Comparison of ENCODE assay signal across 21 cellular contexts in the genomic region with DNA sequence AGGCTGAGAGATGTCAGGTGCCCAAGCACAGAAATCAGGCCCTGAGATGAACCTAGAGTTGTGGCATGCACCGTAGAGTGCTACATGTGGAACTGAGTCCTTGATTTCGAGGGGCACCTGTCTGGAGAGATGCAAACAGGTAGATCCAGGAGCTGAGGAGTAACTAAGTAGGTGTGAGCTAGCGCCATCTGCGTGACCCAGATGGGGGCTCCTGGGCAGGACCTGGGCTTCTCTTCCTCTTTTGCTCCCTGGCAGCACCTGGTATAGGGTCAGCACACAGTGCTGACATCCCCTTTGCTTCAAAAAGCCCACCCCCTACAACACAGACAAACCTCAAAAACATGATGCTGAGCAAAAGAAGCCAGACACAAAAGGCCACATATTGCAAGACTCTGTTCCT.
DNase-seq lines count a peak whose midpoint lies in the region; ATAC-seq, FAIRE-seq and TF ChIP-seq lines count a peak whose summit lies in the region.
"Had no signal": no experiment of that assay in that cellular context is flagged by ENCODE, and none has a peak within 500 bp of the region (broad histone marks: within the 10 kb centered on the region; RNA-seq: fewer than 3 reads in every experiment).

No MANE protein-coding gene starts in this region.

- no peak overlapping the region for H3K9ac ChIP-seq in smooth muscle cell (ENCODE audit: low read depth)

- H3K4me2 ChIP-seq in A549 (peak overlapping the region; percentile 75), DOHH2 (ENCODE audit: low read length) (peak overlapping the region; percentile 97), PC-9 (peak overlapping the region; percentile 55), smooth muscle cell (no peak overlapping the region)

- H3K9me3 ChIP-seq in A549 = peaks cover under 1% of the 10 kb centered on the region; the same call in 1 of the 3 replicates
- no peaks in the 10 kb centered on the region for H3K9me3 ChIP-seq in DOHH2 (ENCODE audit: control insufficient read depth, insufficient read depth, low read length)
- H3K9me3 ChIP-seq in PC-9 (ENCODE audit: insufficient read depth, low read depth) = no peaks in the 10 kb centered on the region
- no peaks in the 10 kb centered on the region for H3K9me3 ChIP-seq in right cardiac atrium (ENCODE audit: control insufficient read depth, low read length)
- H3K9me3 ChIP-seq in smooth muscle cell (replicated peaks; ENCODE audit: low read depth) = no peaks in the 10 kb centered on the region
- H3K9me3 ChIP-seq: esophagus muscularis mucosa, gastrocnemius medialis, upper lobe of right lung had no signal

- no peak overlapping the region for H2AFZ ChIP-seq in PC-9
- no peak overlapping the region for H2AFZ ChIP-seq in smooth muscle cell (ENCODE audit: low read depth)

- H3F3A ChIP-seq in DOHH2 (ENCODE audit: control insufficient read depth, insufficient read depth) (no peaks in the 10 kb centered on the region), PC-9 (ENCODE audit: insufficient read depth, low read depth) (peaks cover 31% of the 10 kb centered on the region), smooth muscle cell (ENCODE audit: low read depth) (no peaks in the 10 kb centered on the region)

- ATAC-seq in A549 (no peak), right cardiac atrium (no peak), HG03280 (IDR thresholded peaks at IDR 0.05; ENCODE audit: unreplicated experiment) (no peak)
- ATAC-seq: activated CD8-positive, alpha-beta memory T cell treated with anti-CD3 and anti-CD28 coated beads, Interleukin-2, amount 10 ng/mL, durations not matched to agents 7 days and 5 days had no signal

- no peak overlapping the region for H3K4me3 ChIP-seq in A549
- no peak overlapping the region for H3K4me3 ChIP-seq in DOHH2 (ENCODE audit: low read length)
- H3K4me3 ChIP-seq in PC-9 = no peak overlapping the region
- H3K4me3 ChIP-seq in right cardiac atrium (ENCODE audit: low read length) = no peak overlapping the region
- no peak overlapping the region for H3K4me3 ChIP-seq in smooth muscle cell
- H3K4me3 ChIP-seq: esophagus muscularis mucosa, gastrocnemius medialis, upper lobe of right lung had no signal

- TF ChIP-seq POLR2A in A549 (IDR thresholded peaks at IDR 0.05; ENCODE audit: low read length) = no peak

- intact Hi-C loops in PC-9 (cut with micrococcal nuclease; ENCODE audit: unreplicated experiment) = loop anchor here (5.0 kb wide), 1 partner anchor 43 kb away; no protein-coding TSS in a partner anchor
- intact Hi-C loops in right cardiac atrium (cut with DNase I) = no loop called here

- no peak for FAIRE-seq in A549 (lab: Jason Lieb, UNC)
- FAIRE-seq: GM18507 had no signal

- H4K20me1 ChIP-seq in DOHH2 (ENCODE audit: control insufficient read depth, insufficient read depth, low read depth, low read length) (no peaks in the 10 kb centered on the region), PC-9 (ENCODE audit: insufficient read depth) (no peaks in the 10 kb centered on the region), smooth muscle cell (ENCODE audit: low read depth) (no peaks in the 10 kb centered on the region)

- POLR2A ChIA-PET in A549 (lab: Yijun Ruan, JAX) (no interaction called here), PC-9 (lab: Charles Lee; ENCODE audit: unreplicated experiment) (no interaction called here)

- no peaks in the 10 kb centered on the region for H3K36me3 ChIP-seq in DOHH2 (ENCODE audit: control insufficient read depth, low read length)
- H3K36me3 ChIP-seq in PC-9 (ENCODE audit: low read depth) = no peaks in the 10 kb centered on the region
- H3K36me3 ChIP-seq in smooth muscle cell (ENCODE audit: low read depth) = no peaks in the 10 kb centered on the region
- H3K36me3 ChIP-seq: esophagus muscularis mucosa, gastrocnemius medialis, upper lobe of right lung had no signal

- no peak overlapping the region for H3K4me3 Mint-ChIP-seq in T-helper 2 cell treated with Interferon-gamma antibody and Interleukin-4, amounts not matched to agents 5 μg/mL and 100 μg/mL, for 36 hours
- H3K4me3 Mint-ChIP-seq: activated CD8-positive, alpha-beta memory T cell treated with anti-CD3 and anti-CD28 coated beads, Interleukin-2, amount 10 ng/mL, durations not matched to agents 7 days and 5 days; activated naive CD8-positive, alpha-beta T cell treated with anti-CD3 and anti-CD28 coated beads for 36 hours; CD4-positive, alpha-beta T cell had no signal

- CTCF ChIA-PET in A549 (lab: Yijun Ruan, JAX) (interaction anchor here (0.9 to 2.9 kb wide), 4 partner anchors 10 to 154 kb away, joined by 3 to 11 read pairs (median 4); no protein-coding TSS in a partner anchor), PC-9 (lab: Charles Lee) (interaction anchor here (0.6 kb wide), 1 partner anchor 8 kb away, joined by 4 read pairs; no protein-coding TSS in a partner anchor)

- H3K9me2 ChIP-seq in DOHH2 (replicated peaks; ENCODE audit: control insufficient read depth, low read length) (no peaks in the 10 kb centered on the region), PC-9 (ENCODE audit: insufficient read depth) (no peaks in the 10 kb centered on the region)

- WGBS in A549 (ENCODE audit: missing lambda C conversion rate) = 96% methylated on average over 4 of the region's 4 CpGs
- 90% methylated on average over 4 of the region's 4 CpGs for WGBS in right cardiac atrium
- WGBS in smooth muscle cell (ENCODE audit: low lambda C conversion rate) = 91% methylated on average over 4 of the region's 4 CpGs

- H3K4me1 Mint-ChIP-seq in T-helper 2 cell treated with Interferon-gamma antibody and Interleukin-4, amounts not matched to agents 5 μg/mL and 100 μg/mL, for 36 hours (ENCODE audit: low read depth) = peaks cover 7% of the 10 kb centered on the region

- no peaks in the 10 kb centered on the region for H3K36me3 Mint-ChIP-seq in T-helper 2 cell treated with Interferon-gamma antibody and Interleukin-4, amounts not matched to agents 5 μg/mL and 100 μg/mL, for 36 hours (ENCODE audit: low read depth)
- H3K36me3 Mint-ChIP-seq: activated CD8-positive, alpha-beta memory T cell treated with anti-CD3 and anti-CD28 coated beads, Interleukin-2, amount 10 ng/mL, durations not matched to agents 7 days and 5 days; activated naive CD8-positive, alpha-beta T cell treated with anti-CD3 and anti-CD28 coated beads for 36 hours had no signal

- DNase-seq in A549 (ENCODE audit: low read depth in 1 of 2, low spot score in 1 of 2) (no peak), PC-9 (no peak), right cardiac atrium (no peak), smooth muscle cell (lab: John Stamatoyannopoulos, UW; ENCODE audit: unreplicated experiment) (no peak)
- no peak for DNase-seq in T-helper 2 cell treated with Interferon-gamma antibody and Interleukin-4, amounts not matched to agents 5 μg/mL and 100 μg/mL, for 36 hours (ENCODE audit: low spot score)
- DNase-seq: activated CD8-positive, alpha-beta memory T cell treated with anti-CD3 and anti-CD28 coated beads, Interleukin-2, amount 10 ng/mL, durations not matched to agents 7 days and 5 days; activated naive CD8-positive, alpha-beta T cell treated with anti-CD3 and anti-CD28 coated beads for 36 hours; CD4-positive, alpha-beta T cell; DMS 273 treated with DMSO at 0.1 percent for 48 hours; effector memory CD4-positive, alpha-beta T cell; H7; MM.1S; naive thymus-derived CD4-positive, alpha-beta T cell; retina; stimulated activated CD4-positive, alpha-beta T cell treated with anti-CD3 and anti-CD28 coated beads, Interleukin-12 subunit alpha, Interleukin-12 subunit beta, amount 100 ng/mL, for 4 hours; upper lobe of right lung had no signal

- H3K27ac Mint-ChIP-seq in T-helper 2 cell treated with Interferon-gamma antibody and Interleukin-4, amounts not matched to agents 5 μg/mL and 100 μg/mL, for 36 hours = no peak overlapping the region
- H3K27ac Mint-ChIP-seq: activated CD8-positive, alpha-beta memory T cell treated with anti-CD3 and anti-CD28 coated beads, Interleukin-2, amount 10 ng/mL, durations not matched to agents 7 days and 5 days; activated naive CD8-positive, alpha-beta T cell treated with anti-CD3 and anti-CD28 coated beads for 36 hours; CD4-positive, alpha-beta T cell had no signal

- no peaks in the 10 kb centered on the region for H3K27me3 ChIP-seq in DOHH2 (ENCODE audit: control insufficient read depth, low read length)
- no peaks in the 10 kb centered on the region for H3K27me3 ChIP-seq in PC-9 (ENCODE audit: insufficient read depth, low read depth)
- no peaks in the 10 kb centered on the region for H3K27me3 ChIP-seq in right cardiac atrium (ENCODE audit: control insufficient read depth, insufficient read depth)
- no peaks in the 10 kb centered on the region for H3K27me3 ChIP-seq in smooth muscle cell (ENCODE audit: low read depth)
- H3K27me3 ChIP-seq: esophagus muscularis mucosa, gastrocnemius medialis, upper lobe of right lung had no signal

- H3K79me2 ChIP-seq in DOHH2 (ENCODE audit: control insufficient read depth, low read length) (no peaks in the 10 kb centered on the region), PC-9 (ENCODE audit: low read depth) (peaks cover 42% of the 10 kb centered on the region), smooth muscle cell (ENCODE audit: low read depth) (peaks cover 10% of the 10 kb centered on the region)

- no peak for TF ChIP-seq EP300 in A549 (IDR thresholded peaks at IDR 0.05)

- no peaks in the 10 kb centered on the region for H3K27me3 Mint-ChIP-seq in T-helper 2 cell treated with Interferon-gamma antibody and Interleukin-4, amounts not matched to agents 5 μg/mL and 100 μg/mL, for 36 hours (ENCODE audit: low read depth)
- H3K27me3 Mint-ChIP-seq: activated CD8-positive, alpha-beta memory T cell treated with anti-CD3 and anti-CD28 coated beads, Interleukin-2, amount 10 ng/mL, durations not matched to agents 7 days and 5 days; activated naive CD8-positive, alpha-beta T cell treated with anti-CD3 and anti-CD28 coated beads for 36 hours; CD4-positive, alpha-beta T cell; naive thymus-derived CD4-positive, alpha-beta T cell had no signal

- no peak for TF ChIP-seq RAD21 in A549 (conservative IDR thresholded peaks at IDR 0.05 in 1 of 2, IDR thresholded peaks at IDR 0.05 in 1 of 2)

- H3K9me3 Mint-ChIP-seq in T-helper 2 cell treated with Interferon-gamma antibody and Interleukin-4, amounts not matched to agents 5 μg/mL and 100 μg/mL, for 36 hours = no peaks in the 10 kb centered on the region
- H3K9me3 Mint-ChIP-seq: activated naive CD8-positive, alpha-beta T cell treated with anti-CD3 and anti-CD28 coated beads for 36 hours; CD4-positive, alpha-beta T cell had no signal

- H3K4me1 ChIP-seq in A549 (peaks cover 74% of the 10 kb centered on the region), DOHH2 (ENCODE audit: control insufficient read depth, low read length) (peaks cover 32% of the 10 kb centered on the region), PC-9 (replicated peaks; ENCODE audit: insufficient read depth) (peaks cover 60% of the 10 kb centered on the region), right cardiac atrium (ENCODE audit: control insufficient read depth, insufficient read depth, low read length) (peaks cover 35% of the 10 kb centered on the region), smooth muscle cell (ENCODE audit: low read depth) (no peaks in the 10 kb centered on the region)

- no TSS peak for BruUV-seq in PC-9 (replicated peaks; lab: Mats Ljungman, UMichigan)

- H3K27ac ChIP-seq in A549 (peak overlapping the region; percentile 81 to 89), DOHH2 (ENCODE audit: low read depth, low read length) (no peak overlapping the region), PC-9 (no peak overlapping the region), right cardiac atrium (ENCODE audit: low read length) (peak overlapping the region; percentile 12), smooth muscle cell (ENCODE audit: low read depth) (no peak overlapping the region)
- H3K27ac ChIP-seq: esophagus muscularis mucosa, upper lobe of right lung had no signal

- TF ChIP-seq CTCF in A549 (IDR thresholded peaks at IDR 0.05) (no peak), DOHH2 (IDR thresholded peaks at IDR 0.05; ENCODE audit: low read depth, low read length, poor library complexity, severe bottlenecking) (no peak), PC-9 (conservative IDR thresholded peaks at IDR 0.05) (no peak), smooth muscle cell (IDR thresholded peaks at IDR 0.05; ENCODE audit: borderline replicate concordance, insufficient read depth, poor library complexity, severe bottlenecking) (no peak)

Comparison
In these comparisons a context has a peak if more than half of its experiments do, and no peak if none do; other contexts are left out.
1. H3K27ac ChIP-seq: peak in A549 (2 of 2) and right cardiac atrium (single experiment); none in DOHH2 (single experiment), PC-9 (single experiment) and smooth muscle cell (single experiment).